20 cellular contexts compared by ENCODE assay signal in genomic region chr2:68753318-68753717, GRCh38. TPM values are rescaled to one million over a fixed set of nuclear protein-coding genes. Genes with fewer than 3 reads are reported as not detected.
A peak's percentile ranks its signal among the peaks of the same experiment; 100 is the strongest.
DNase-seq lines count a peak whose midpoint lies in the region; ATAC-seq, FAIRE-seq and TF ChIP-seq lines count a peak whose summit lies in the region.
"Had no signal": no experiment of that assay in that cellular context is flagged by ENCODE, and none has a peak within 500 bp of the region (broad histone marks: within the 10 kb centered on the region; RNA-seq: fewer than 3 reads in every experiment).

No MANE protein-coding gene starts in this region.

- H3K9me2 ChIP-seq in Loucy (replicated peaks; ENCODE audit: low read depth, low read length) = no peaks in the 10 kb centered on the region

- H3K27me3 Mint-ChIP-seq in T-helper 1 cell treated with Interleukin-12 subunit alpha and Interleukin-12 subunit beta and Interleukin-4 antibody, amounts not matched to agents 30 μg/mL and 1 μg/mL, for 36 hours (ENCODE audit: low read depth) = no peaks in the 10 kb centered on the region
- H3K27me3 Mint-ChIP-seq in activated naive CD8-positive, alpha-beta T cell treated with anti-CD3 and anti-CD28 coated beads, Interleukin-2, amount 10 ng/mL, durations not matched to agents 7 days and 5 days = no peaks in the 10 kb centered on the region

- ATAC-seq in activated naive CD8-positive, alpha-beta T cell treated with anti-CD3 and anti-CD28 coated beads, Interleukin-2, amount 10 ng/mL, durations not matched to agents 7 days and 5 days (ENCODE audit: low read depth) = peak; percentile 38
- ATAC-seq: left lung, pancreas, PC-3 had no signal

- H3K9ac ChIP-seq in Loucy (ENCODE audit: low read depth, low read length, poor library complexity, severe bottlenecking) = no peak overlapping the region
- H3K9ac ChIP-seq: GM23248 had no signal

- H3K4me2 ChIP-seq in Loucy (ENCODE audit: low read depth, low read length, poor library complexity, severe bottlenecking) = peak overlapping the region; percentile 25

- FAIRE-seq in urothelium cell line (lab: Jason Lieb, UNC) = no peak
- FAIRE-seq: pancreas had no signal

- H3F3A ChIP-seq in Loucy (ENCODE audit: low read depth) = no peaks in the 10 kb centered on the region

- peaks cover 73% of the 10 kb centered on the region for H3K4me1 Mint-ChIP-seq in T-helper 1 cell treated with Interleukin-12 subunit alpha and Interleukin-12 subunit beta and Interleukin-4 antibody, amounts not matched to agents 30 μg/mL and 1 μg/mL, for 36 hours (ENCODE audit: low read depth)
- H3K4me1 Mint-ChIP-seq in activated naive CD8-positive, alpha-beta T cell treated with anti-CD3 and anti-CD28 coated beads, Interleukin-2, amount 10 ng/mL, durations not matched to agents 7 days and 5 days = peaks cover 52% of the 10 kb centered on the region

- H3K36me3 ChIP-seq in Loucy (ENCODE audit: insufficient read depth, low read length) = peaks cover 15% of the 10 kb centered on the region
- no peaks in the 10 kb centered on the region for H3K36me3 ChIP-seq in neutrophil
- H3K36me3 ChIP-seq: BE2C, brain microvascular endothelial cell, left lung, pancreas had no signal

- peaks cover 56% of the 10 kb centered on the region for H3K36me3 Mint-ChIP-seq in T-helper 1 cell treated with Interleukin-12 subunit alpha and Interleukin-12 subunit beta and Interleukin-4 antibody, amounts not matched to agents 30 μg/mL and 1 μg/mL, for 36 hours (ENCODE audit: low read depth)
- peaks cover 35% of the 10 kb centered on the region for H3K36me3 Mint-ChIP-seq in activated naive CD8-positive, alpha-beta T cell treated with anti-CD3 and anti-CD28 coated beads, Interleukin-2, amount 10 ng/mL, durations not matched to agents 7 days and 5 days

- peak overlapping the region; percentile 81 for H3K27ac Mint-ChIP-seq in T-helper 1 cell treated with Interleukin-12 subunit alpha and Interleukin-12 subunit beta and Interleukin-4 antibody, amounts not matched to agents 30 μg/mL and 1 μg/mL, for 36 hours
- H3K27ac Mint-ChIP-seq in activated naive CD8-positive, alpha-beta T cell treated with anti-CD3 and anti-CD28 coated beads, Interleukin-2, amount 10 ng/mL, durations not matched to agents 7 days and 5 days = peak overlapping the region; percentile 68

- peaks cover 71% of the 10 kb centered on the region for H3K79me2 ChIP-seq in Loucy (ENCODE audit: insufficient read depth, low read length)

- POLR2A ChIA-PET in activated naive CD8-positive, alpha-beta T cell treated with anti-CD3 and anti-CD28 coated beads, Interleukin-2, amount 10 ng/mL, durations not matched to agents 7 days and 5 days (lab: Charles Lee) = interaction anchor here (0.7 to 1.3 kb wide), 4 partner anchors 12 to 562 kb away, joined by 3 to 8 read pairs (median 4); no protein-coding TSS in a partner anchor

- no peak for DNase-seq in T-helper 1 cell
- no peak for DNase-seq in activated naive CD8-positive, alpha-beta T cell treated with anti-CD3 and anti-CD28 coated beads, Interleukin-2, amount 10 ng/mL, durations not matched to agents 7 days and 5 days
- no peak for DNase-seq in NCI-H2029 treated with DMSO at 0.1 percent for 48 hours (lab: John Stamatoyannopoulos, UW)
- no peak for DNase-seq in NOMO-1 (lab: John Stamatoyannopoulos, UW; ENCODE audit: unreplicated experiment in 2 of 2)
- no peak for DNase-seq in urothelium cell line (ENCODE audit: low spot score)
- DNase-seq: activated effector memory CD4-positive, alpha-beta T cell treated with anti-CD3 and anti-CD28 coated beads, Interleukin-2, amount 50 U/mL, for 16 hours; BE2C; brain microvascular endothelial cell; GM23248; left lung; NCI-H2081 treated with DMSO at 0.1 percent for 48 hours; NCI-H526; pancreas; PC-3; stimulated activated CD4-positive, alpha-beta T cell treated with anti-CD3 and anti-CD28 coated beads, Interleukin-4, amount 100 ng/mL, for 1 hour had no signal

- TF ChIP-seq CTCF in Loucy (conservative IDR thresholded peaks at IDR 0.05; ENCODE audit: low read length) (no peak), neutrophil (IDR thresholded peaks at IDR 0.05) (no peak)

- H3K9me3 ChIP-seq in Loucy (ENCODE audit: insufficient read depth, low read depth, low read length) = peaks cover 15% of the 10 kb centered on the region; the same call in 1 of the 2 replicates
- no peaks in the 10 kb centered on the region for H3K9me3 ChIP-seq in neutrophil
- H3K9me3 ChIP-seq: BE2C, left lung, pancreas had no signal

- no peaks in the 10 kb centered on the region for H4K20me1 ChIP-seq in Loucy (ENCODE audit: insufficient read depth, low read length, poor library complexity, severe bottlenecking)

- peak overlapping the region; percentile 73 for H3K4me3 Mint-ChIP-seq in T-helper 1 cell treated with Interleukin-12 subunit alpha and Interleukin-12 subunit beta and Interleukin-4 antibody, amounts not matched to agents 30 μg/mL and 1 μg/mL, for 36 hours
- peak overlapping the region; percentile 11 for H3K4me3 Mint-ChIP-seq in activated naive CD8-positive, alpha-beta T cell treated with anti-CD3 and anti-CD28 coated beads, Interleukin-2, amount 10 ng/mL, durations not matched to agents 7 days and 5 days

- no peak overlapping the region for H3K4me3 ChIP-seq in Loucy (ENCODE audit: low read length, poor library complexity, severe bottlenecking)
- H3K4me3 ChIP-seq in neutrophil (ENCODE audit: low read depth in 1 of 2, low read length in 1 of 2) = no peak overlapping the region
- H3K4me3 ChIP-seq: GM23248, left lung, pancreas had no signal

- H3K9me3 Mint-ChIP-seq in T-helper 1 cell treated with Interleukin-12 subunit alpha and Interleukin-12 subunit beta and Interleukin-4 antibody, amounts not matched to agents 30 μg/mL and 1 μg/mL, for 36 hours = peaks cover 9% of the 10 kb centered on the region
- H3K9me3 Mint-ChIP-seq in activated naive CD8-positive, alpha-beta T cell treated with anti-CD3 and anti-CD28 coated beads, Interleukin-2, amount 10 ng/mL, durations not matched to agents 7 days and 5 days = peaks cover 8% of the 10 kb centered on the region

- H3K4me1 ChIP-seq in Loucy (ENCODE audit: insufficient read depth, low read length, poor library complexity, severe bottlenecking) (peaks cover 52% of the 10 kb centered on the region), neutrophil (ENCODE audit: control insufficient read depth in 1 of 2, insufficient read depth in 1 of 2, low read depth in 1 of 2, low read length in 1 of 2) (peaks cover 41 to 43% of the 10 kb centered on the region in 2 experiments)
- H3K4me1 ChIP-seq: BE2C, pancreas had no signal

- H3K27ac ChIP-seq in neutrophil = peak overlapping the region; percentile 83
- H3K27ac ChIP-seq: 22Rv1, brain microvascular endothelial cell, GM23248, pancreas had no signal

- H2AFZ ChIP-seq in Loucy (ENCODE audit: low read length) = no peak overlapping the region
- H2AFZ ChIP-seq: GM23248 had no signal

- H3K27me3 ChIP-seq in Loucy (ENCODE audit: insufficient read depth, low read length, poor library complexity, severe bottlenecking) = no peaks in the 10 kb centered on the region
- no peaks in the 10 kb centered on the region for H3K27me3 ChIP-seq in neutrophil
- H3K27me3 ChIP-seq: BE2C, brain microvascular endothelial cell, left lung, pancreas had no signal

RNA-seq across cellular contexts. Expression of gene ARHGAP25, which starts 18.7 kb away (rescaled TPM):
- 100 to 1,000 TPM; 109 to 117 TPM for total RNA-seq in activated naive CD8-positive, alpha-beta T cell treated with anti-CD3 and anti-CD28 coated beads, Interleukin-2, amount 10 ng/mL, durations not matched to agents 7 days and 5 days
- total RNA-seq: epithelial cell of proximal tubule, GM23248, PC-3 had no signal
